ENCODE assay signal across 16 cellular contexts in genomic region chr20:18314786-18315406, GRCh38. TPM values are rescaled to one million over a fixed set of nuclear protein-coding genes. Genes with fewer than 3 reads are reported as not detected.
DNase-seq lines count a peak whose midpoint lies in the region; ATAC-seq and TF ChIP-seq lines count a peak whose summit lies in the region.
"Had no signal": no experiment of that assay in that cellular context is flagged by ENCODE, and none has a peak within 500 bp of the region (broad histone marks: within the 10 kb centered on the region; RNA-seq: fewer than 3 reads in every experiment).

No MANE protein-coding gene starts in this region.

- intact Hi-C loops in sigmoid colon (cut with DNase I), result no loop called here

- H3K4me1 ChIP-seq in sigmoid colon, result no peaks in the 10 kb centered on the region
- H3K4me1 ChIP-seq: ascending aorta, right atrium auricular region had no signal

- no peak overlapping the region for H3K27ac ChIP-seq in sigmoid colon
- H3K27ac ChIP-seq: ascending aorta, right atrium auricular region had no signal

- H3K36me3 Mint-ChIP-seq in activated naive CD4-positive, alpha-beta T cell treated with anti-CD3 and anti-CD28 coated beads, Interleukin-2, amount 50 U/mL, for 72 hours, result peaks cover 21 to 30% of the 10 kb centered on the region in 2 donors

- H3K27me3 ChIP-seq in sigmoid colon, result no peaks in the 10 kb centered on the region
- H3K27me3 ChIP-seq: ascending aorta, right atrium auricular region had no signal

- peaks cover 17 to 35% (median 21%) of the 10 kb centered on the region in 4 donors for H3K36me3 ChIP-seq in sigmoid colon

- peaks cover 0 to 4% of the 10 kb centered on the region in 2 donors for H3K9me3 Mint-ChIP-seq in activated naive CD4-positive, alpha-beta T cell treated with anti-CD3 and anti-CD28 coated beads, Interleukin-2, amount 50 U/mL, for 72 hours
- H3K9me3 Mint-ChIP-seq: activated T-cell treated with anti-CD3 and anti-CD28 coated beads, Interleukin-2, amount 50 U/mL, for 4 hours; naive B cell had no signal

- peak; percentile 96 for DNase-seq in ELR (ENCODE audit: low read depth)
- peak; percentile 91 for DNase-seq in RKO (ENCODE audit: low spot score)
- DNase-seq in epithelial cell of proximal tubule (ENCODE audit: low read depth), result peak; percentile 38
- DNase-seq in sigmoid colon, result peak; percentile 50
- no peak for DNase-seq in NCI-H82 (lab: John Stamatoyannopoulos, UW)
- DNase-seq in NCI-H2196 (lab: John Stamatoyannopoulos, UW; ENCODE audit: unreplicated experiment), result no peak
- DNase-seq in activated naive CD4-positive, alpha-beta T cell treated with anti-CD3 and anti-CD28 coated beads, Interleukin-2, amount 50 U/mL, for 72 hours (ENCODE audit: low spot score in 2 of 2), result no peak
- DNase-seq in DMS114 treated with DMSO at 0.1 percent for 48 hours (lab: John Stamatoyannopoulos, UW; ENCODE audit: unreplicated experiment), result no peak
- DNase-seq: activated CD4-positive, CD25-positive, alpha-beta regulatory T cell; activated T-cell treated with anti-CD3 and anti-CD28 coated beads, Interleukin-2, amount 50 U/mL, for 4 hours; naive B cell; NCI-H1417 treated with DMSO at 0.1 percent for 48 hours; NCI-H748 treated with DMSO at 0.1 percent for 48 hours; substantia nigra had no signal

- WGBS in sigmoid colon, 2 donors, result 95 to 96% methylated on average over 8 of the region's 8 CpGs

- H3K9me3 ChIP-seq in sigmoid colon, result no peaks in the 10 kb centered on the region
- H3K9me3 ChIP-seq: ascending aorta, right atrium auricular region had no signal

- no peak overlapping the region for H3K27ac Mint-ChIP-seq in activated naive CD4-positive, alpha-beta T cell treated with anti-CD3 and anti-CD28 coated beads, Interleukin-2, amount 50 U/mL, for 72 hours

- TF ChIP-seq POLR2A in sigmoid colon (IDR thresholded peaks at IDR 0.05), result no peak

- H3K4me3 ChIP-seq in epithelial cell of proximal tubule (ENCODE audit: low read depth, low read length) (no peak overlapping the region), sigmoid colon (no peak overlapping the region)
- H3K4me3 ChIP-seq: ascending aorta, right atrium auricular region had no signal

- no peak for TF ChIP-seq EP300 in sigmoid colon (IDR thresholded peaks at IDR 0.05)

- TF ChIP-seq CTCF in epithelial cell of proximal tubule (conservative IDR thresholded peaks at IDR 0.05; ENCODE audit: low read depth, low read length), result no peak
- no peak for TF ChIP-seq CTCF in sigmoid colon (IDR thresholded peaks at IDR 0.05)

- no peak for ATAC-seq in activated naive CD4-positive, alpha-beta T cell treated with anti-CD3 and anti-CD28 coated beads, Interleukin-2, amount 50 U/mL, for 72 hours
- ATAC-seq: activated T-cell treated with anti-CD3 and anti-CD28 coated beads, Interleukin-2, amount 50 U/mL, for 4 hours had no signal

RNA-seq across cellular contexts. Expression of gene ZNF133, which starts 26.6 kb away (rescaled TPM):
- 7.7 and 16.1 TPM in 2 replicates for total RNA-seq in epithelial cell of proximal tubule
- total RNA-seq in sigmoid colon, result 10 to 100 TPM; 16.2 to 20.3 (median 18.4) TPM
- 1 to 10 TPM; 4.8 to 7.3 (median 6.0) TPM for polyA plus RNA-seq in sigmoid colon
- 1 to 10 TPM; 4.7 to 9.9 TPM for total RNA-seq in activated naive CD4-positive, alpha-beta T cell treated with anti-CD3 and anti-CD28 coated beads, Interleukin-2, amount 50 U/mL, for 72 hours

Comparison
In these comparisons a context has a peak if more than half of its experiments do, and no peak if none do; other contexts are left out.
1. DNase-seq: peak in ELR (single experiment), RKO (single experiment), epithelial cell of proximal tubule (single experiment) and sigmoid colon (single experiment); none in NCI-H82 (single experiment), NCI-H2196 (single experiment), activated naive CD4-positive, alpha-beta T cell treated with anti-CD3 and anti-CD28 coated beads, Interleukin-2, amount 50 U/mL, for 72 hours (0 of 2) and DMS114 treated with DMSO at 0.1 percent for 48 hours (single experiment).